In the genomic region with DNA sequence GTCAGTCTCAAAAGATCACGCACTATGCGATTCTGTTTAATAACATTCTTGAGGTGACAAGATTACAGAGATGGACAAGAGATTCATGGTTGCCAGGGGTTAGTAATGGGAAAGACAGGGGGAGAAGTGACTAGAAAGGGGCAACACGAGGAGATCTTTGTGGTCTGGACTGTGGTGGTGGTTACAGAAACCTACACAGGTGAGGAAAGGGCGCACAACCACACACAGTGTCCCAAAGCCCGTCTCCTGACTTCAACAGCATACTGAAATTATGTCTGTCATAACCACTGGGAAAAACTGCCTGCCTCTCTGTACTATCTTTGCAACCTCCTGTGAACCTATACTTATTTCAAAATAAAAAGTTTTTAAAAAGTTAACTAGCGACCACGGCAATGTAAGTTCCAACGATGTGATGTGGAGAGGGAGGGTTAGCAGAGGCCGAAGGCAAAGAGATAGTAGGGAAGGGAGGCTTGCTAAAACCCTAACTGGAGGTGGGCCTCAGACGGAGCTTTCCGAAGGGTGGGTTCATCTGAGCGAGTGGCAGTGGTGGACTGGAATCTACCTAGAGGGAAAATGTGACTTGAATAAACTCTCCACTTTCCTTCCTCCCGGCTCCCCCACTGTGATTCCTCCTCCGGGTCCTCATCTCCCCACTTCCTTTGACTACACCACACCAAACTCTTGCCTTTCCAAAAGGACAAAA, we compare ENCODE assay signal across 1 cellular context.
TF ChIP-seq lines count a peak whose summit lies in the region.

No MANE protein-coding gene starts in this region.

TF ChIP-seq in H1, 55 proteins besides CTCF, POLR2A, EP300 and RAD21:
- TF ChIP-seq HDAC2 (IDR thresholded peaks at IDR 0.05; ENCODE audit: borderline replicate concordance in 1 of 2, low read depth in 2 of 2, low read length in 2 of 2) (no peak), PHF8 (conservative IDR thresholded peaks at IDR 0.05; ENCODE audit: low read depth, low read length) (no peak), GABPA (IDR thresholded peaks at IDR 0.05; ENCODE audit: borderline replicate concordance, insufficient read depth, low read length) (no peak), CTBP2 (IDR thresholded peaks at IDR 0.05; ENCODE audit: borderline replicate concordance, insufficient read depth, insufficient read length, low read length) (no peak), TAF1 (IDR thresholded peaks at IDR 0.05; ENCODE audit: low read depth, low read length) (no peak)
TF ChIP-seq in H1: peak in this region for 0.
